ENCODE assay signal across 7 cellular contexts in the genomic region with DNA sequence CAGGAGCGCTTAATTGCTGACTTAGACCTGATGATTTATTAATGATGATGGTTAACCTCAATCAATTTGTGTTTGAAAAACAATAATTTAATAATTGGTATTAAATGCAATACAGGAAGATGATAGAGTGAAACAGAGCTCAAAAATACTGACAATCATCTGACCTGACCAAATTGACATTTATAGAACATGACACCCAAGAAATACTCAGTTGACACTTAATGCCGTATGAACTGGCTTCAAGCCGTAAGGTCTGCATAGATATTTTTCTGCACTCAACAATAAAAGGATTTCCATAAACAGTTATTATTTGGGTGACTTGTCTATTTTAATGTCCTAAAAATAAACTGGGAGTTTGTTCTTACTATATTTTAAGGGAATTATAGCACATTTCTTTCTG.
"Had no signal": no experiment of that assay in that cellular context is flagged by ENCODE, and none has a peak within 500 bp of the region (broad histone marks: within the 10 kb centered on the region; RNA-seq: fewer than 3 reads in every experiment).

No MANE protein-coding gene starts in this region.

- H3K9ac ChIP-seq: GM23248 had no signal

- H3K4me3 ChIP-seq: GM23248, K562 had no signal

- ATAC-seq: K562 had no signal

- H2AFZ ChIP-seq: GM23248 had no signal

- H3K27ac ChIP-seq: GM23248 had no signal

- DNase-seq: GM23248, GOT3, H7, HCEC 1CT, IMR-90, KG1 had no signal
